ENCODE assay signal across 8 cellular contexts in genomic region chr17:81471804-81472456, GRCh38. TPM values are rescaled to one million over a fixed set of nuclear protein-coding genes. Genes with fewer than 3 reads are reported as not detected.
DNase-seq lines count a peak whose midpoint lies in the region; ATAC-seq and TF ChIP-seq lines count a peak whose summit lies in the region.

No MANE protein-coding gene starts in this region.

- H3K27me3 ChIP-seq in RWPE2 (ENCODE audit: insufficient read depth, poor library complexity, severe bottlenecking), result no peaks in the 10 kb centered on the region

- intact Hi-C loops in posterior vena cava (cut with DNase I), result no loop called here

- ATAC-seq in RWPE2 (ENCODE audit: low read depth), result peak; percentile 26; the same call in 1 of the 3 replicates
- ATAC-seq in HG02678 (IDR thresholded peaks at IDR 0.05; ENCODE audit: unreplicated experiment), result no peak
- no peak for ATAC-seq in GM19328 (IDR thresholded peaks at IDR 0.05; ENCODE audit: unreplicated experiment)

- H3K9me3 ChIP-seq in RWPE2 (ENCODE audit: severe bottlenecking), result no peaks in the 10 kb centered on the region

- H3K4me1 ChIP-seq in RWPE2 (ENCODE audit: insufficient read depth, poor library complexity, severe bottlenecking), result no peaks in the 10 kb centered on the region

- TF ChIP-seq CTCF in RWPE2 (IDR thresholded peaks at IDR 0.05; ENCODE audit: poor library complexity, severe bottlenecking) (no peak), fibroblast of the aortic adventitia (IDR thresholded peaks at IDR 0.05; ENCODE audit: insufficient read depth, low read length) (peak; percentile 47)

- H3K36me3 ChIP-seq in RWPE2 (ENCODE audit: low read depth), result no peaks in the 10 kb centered on the region

- DNase-seq in NCI-H82 (lab: John Stamatoyannopoulos, UW) (peak; percentile 85), NCI-H82 treated with DMSO at 0.1 percent for 48 hours (lab: John Stamatoyannopoulos, UW; ENCODE audit: unreplicated experiment) (no peak), RWPE2 (ENCODE audit: low spot score) (no peak), fibroblast of the aortic adventitia (ENCODE audit: low read depth) (peak; percentile 80), posterior vena cava (ENCODE audit: low spot score) (peak; percentile 93), DMS114 treated with DMSO at 0.1 percent for 48 hours (lab: John Stamatoyannopoulos, UW; ENCODE audit: unreplicated experiment) (no peak)

- H3K27ac ChIP-seq in RWPE2 (ENCODE audit: poor library complexity, severe bottlenecking), result no peak overlapping the region

- H3K4me3 ChIP-seq in RWPE2 (ENCODE audit: severe bottlenecking), result no peak overlapping the region
- H3K4me3 ChIP-seq in fibroblast of the aortic adventitia (ENCODE audit: low read depth, low read length), result peak overlapping the region; percentile 32

RNA-seq across cellular contexts. Expression of gene ACTG1, which starts 40.7 kb away (rescaled TPM):
- total RNA-seq in fibroblast of the aortic adventitia (ENCODE audit: low replicate concordance) (3,211 and 6,650 TPM in 2 replicates), posterior vena cava (1,000 to 10,000 TPM; 1,410 to 1,809 TPM)

RNA-seq across cellular contexts. Expression of gene FSCN2, which starts 56.2 kb away (rescaled TPM):
- total RNA-seq in fibroblast of the aortic adventitia (ENCODE audit: low replicate concordance) (1.3 and 1.8 TPM in 2 replicates), posterior vena cava (1 to 10 TPM; 1.6 to 2.0 TPM)

Comparison
In these comparisons a context has a peak if more than half of its experiments do, and no peak if none do; other contexts are left out.
1. DNase-seq: peak in NCI-H82 (single experiment), fibroblast of the aortic adventitia (single experiment) and posterior vena cava (single experiment); none in NCI-H82 treated with DMSO at 0.1 percent for 48 hours (single experiment), RWPE2 (single experiment) and DMS114 treated with DMSO at 0.1 percent for 48 hours (single experiment).